In the genomic region with DNA sequence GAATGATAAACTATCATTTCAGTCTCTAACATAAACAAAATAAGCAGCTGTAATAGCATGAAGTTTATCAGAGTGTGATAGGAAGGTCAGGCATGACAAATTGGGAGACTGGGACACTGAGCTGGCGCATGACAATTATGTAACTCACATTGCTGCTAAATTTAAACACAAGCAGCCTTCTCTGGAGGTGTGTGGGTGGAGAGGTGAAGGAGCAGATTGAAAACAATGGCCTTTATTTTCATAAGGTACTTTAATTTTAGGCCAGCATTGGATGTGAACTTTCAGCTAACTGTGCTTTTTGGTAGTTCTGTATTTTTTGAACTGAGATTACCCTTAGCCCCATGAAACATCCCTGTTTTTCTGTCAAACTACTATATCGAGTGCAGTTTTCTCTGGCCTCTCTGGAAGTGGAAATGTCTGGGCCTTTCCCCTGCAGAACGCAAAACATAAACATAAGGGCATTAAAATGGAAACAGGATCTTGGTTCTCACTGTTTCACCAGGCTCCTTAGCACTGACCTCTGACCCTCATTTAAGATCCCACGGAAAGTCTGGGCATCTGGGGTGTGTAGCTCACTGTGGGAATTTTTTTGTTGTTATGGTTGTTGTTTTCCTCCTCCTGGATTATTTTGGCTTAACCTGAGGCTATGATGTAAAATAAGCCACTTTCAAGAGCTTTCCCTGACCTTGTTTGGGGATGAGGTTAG, we compare ENCODE assay signal across 12 cellular contexts.
A peak's percentile ranks its signal among the peaks of the same experiment; 100 is the strongest.
DNase-seq lines count a peak whose midpoint lies in the region; ATAC-seq, FAIRE-seq and TF ChIP-seq lines count a peak whose summit lies in the region.
"Had no signal": no experiment of that assay in that cellular context is flagged by ENCODE, and none has a peak within 500 bp of the region (broad histone marks: within the 10 kb centered on the region; RNA-seq: fewer than 3 reads in every experiment).

No MANE protein-coding gene starts in this region.

- no peak for FAIRE-seq in pancreas (lab: Jason Lieb, UNC)

- 51 to 53% methylated on average over 4 of the region's 4 CpGs for WGBS in pancreas, 2 donors

- DNase-seq in Daoy (ENCODE audit: low read depth) (peak; percentile 17), ascending aorta (ENCODE audit: low spot score in 2 of 2) (no peak), cardiac muscle cell (ENCODE audit: low read depth in 1 of 2, low spot score in 1 of 2) (peak in 1 of 2 donors; percentile 72), pancreas (peak in 2 of 6 donors; percentile 17 to 34), DMS153 (lab: John Stamatoyannopoulos, UW) (no peak), GM03348 (ENCODE audit: low spot score) (no peak), BE2C (no peak)
- DNase-seq: activated CD8-positive, alpha-beta T cell treated with anti-CD3 and anti-CD28 coated beads, Interleukin-2, amount 10 ng/mL, durations not matched to agents 7 days and 5 days; activated naive CD8-positive, alpha-beta T cell treated with anti-CD3 and anti-CD28 coated beads, Interleukin-2, amount 10 ng/mL, durations not matched to agents 7 days and 5 days; NCI-H1048 had no signal

- no peaks in the 10 kb centered on the region for H3K9me3 ChIP-seq in ascending aorta
- H3K9me3 ChIP-seq in cardiac muscle cell (ENCODE audit: low read depth): no peaks in the 10 kb centered on the region
- H3K9me3 ChIP-seq in pancreas: no peaks in the 10 kb centered on the region
- H3K9me3 ChIP-seq in BE2C: no peaks in the 10 kb centered on the region
- H3K9me3 ChIP-seq: BLaER1 had no signal

- intact Hi-C loops in ascending aorta (cut with DNase I) (no loop called here), pancreas (cut with DNase I) (no loop called here)

- no peaks in the 10 kb centered on the region for H3K36me3 ChIP-seq in ascending aorta
- no peaks in the 10 kb centered on the region for H3K36me3 ChIP-seq in cardiac muscle cell
- no peaks in the 10 kb centered on the region for H3K36me3 ChIP-seq in pancreas
- H3K36me3 ChIP-seq in BE2C: no peaks in the 10 kb centered on the region
- H3K36me3 ChIP-seq: BLaER1 had no signal

- H3K4me3 ChIP-seq in ascending aorta: no peak overlapping the region
- no peak overlapping the region for H3K4me3 ChIP-seq in cardiac muscle cell
- H3K4me3 ChIP-seq in pancreas: no peak overlapping the region
- H3K4me3 ChIP-seq in BE2C (ENCODE audit: low read depth, low read length): no peak overlapping the region
- H3K4me3 ChIP-seq: BLaER1 had no signal

- H3K4me1 ChIP-seq in ascending aorta (peaks cover 2 to 25% of the 10 kb centered on the region in 2 donors), cardiac muscle cell (ENCODE audit: low read depth) (peaks cover 60% of the 10 kb centered on the region), pancreas (peaks cover 10 to 22% (median 11%) of the 10 kb centered on the region in 3 donors), BE2C (peaks cover 30% of the 10 kb centered on the region)
- H3K4me1 ChIP-seq: BLaER1 had no signal

- H3K27ac ChIP-seq in ascending aorta: peak overlapping the region; percentile 31 to 60
- H3K27ac ChIP-seq in cardiac muscle cell: peak overlapping the region; percentile 93
- peak overlapping the region in 3 of 4 donors; percentile 26 to 45 (median 28) for H3K27ac ChIP-seq in pancreas
- H3K27ac ChIP-seq: BLaER1 had no signal

- TF ChIP-seq CTCF in ascending aorta (IDR thresholded peaks at IDR 0.05) (no peak), cardiac muscle cell (IDR thresholded peaks at IDR 0.05; ENCODE audit: low read depth, low read length) (no peak), pancreas (IDR thresholded peaks at IDR 0.05) (no peak), BE2C (IDR thresholded peaks at IDR 0.05; ENCODE audit: low read depth, low read length) (no peak)

- ATAC-seq in pancreas (peak; percentile 81 to 98 (median 88)), GM18867 (IDR thresholded peaks at IDR 0.05; ENCODE audit: unreplicated experiment) (no peak)
- ATAC-seq: activated CD8-positive, alpha-beta T cell treated with anti-CD3 and anti-CD28 coated beads, Interleukin-2, amount 10 ng/mL, durations not matched to agents 7 days and 5 days had no signal

- no peaks in the 10 kb centered on the region for H3K27me3 ChIP-seq in ascending aorta
- H3K27me3 ChIP-seq in cardiac muscle cell: no peaks in the 10 kb centered on the region
- H3K27me3 ChIP-seq in pancreas: no peaks in the 10 kb centered on the region
- no peaks in the 10 kb centered on the region for H3K27me3 ChIP-seq in BE2C
- H3K27me3 ChIP-seq: BLaER1 had no signal

Comparison
In these comparisons a context has a peak if more than half of its experiments do, and no peak if none do; other contexts are left out.
1. H3K27ac ChIP-seq: peak in every context shown above with its lines; median percentile 93 in cardiac muscle cell; 46 in ascending aorta; 28 in pancreas.